ENCODE assay signal across 8 cellular contexts in genomic region chr20:46324960-46325703, GRCh38. TPM values are rescaled to one million over a fixed set of nuclear protein-coding genes. Genes with fewer than 3 reads are reported as not detected.
A peak's percentile ranks its signal among the peaks of the same experiment; 100 is the strongest.
DNase-seq lines count a peak whose midpoint lies in the region; ATAC-seq, FAIRE-seq and TF ChIP-seq lines count a peak whose summit lies in the region.

No MANE protein-coding gene starts in this region.

- peak; percentile 56 to 62 for DNase-seq in A549 (ENCODE audit: low read depth in 1 of 2, low spot score in 1 of 2)
- peak; percentile 34 for DNase-seq in EH (ENCODE audit: low read depth)
- peak; percentile 1 for DNase-seq in NCI-H748 treated with DMSO at 0.1 percent for 48 hours (lab: John Stamatoyannopoulos, UW)
- peak; percentile 34 for DNase-seq in fibroblast of mammary gland (ENCODE audit: low read depth)
- no peak for DNase-seq in esophagus squamous epithelium (lab: John Stamatoyannopoulos, UW)
- no peak for DNase-seq in Ammon's horn (ENCODE audit: low spot score)
- DNase-seq in GOT3 (lab: John Stamatoyannopoulos, UW): no peak
- no peak for DNase-seq in OCI-M2 (lab: John Stamatoyannopoulos, UW; ENCODE audit: unreplicated experiment)

- peak; percentile 85 to 95 for ATAC-seq in A549

- CTCF ChIA-PET in A549 (lab: Yijun Ruan, JAX): interaction anchor here (0.8 to 3.9 kb wide), 15 partner anchors 8 to 526 kb away, joined by 3 to 20 read pairs (median 3); partner anchors contain the start of gene CDH22

- H3K27ac ChIP-seq in A549: no peak overlapping the region
- no peak overlapping the region for H3K27ac ChIP-seq in esophagus squamous epithelium

- no peak for TF ChIP-seq EP300 in A549 (IDR thresholded peaks at IDR 0.05)

- H3K4me3 ChIP-seq in A549 (no peak overlapping the region), fibroblast of mammary gland (ENCODE audit: control insufficient read depth, low read depth, low read length) (no peak overlapping the region), esophagus squamous epithelium (no peak overlapping the region)

- H3K36me3 ChIP-seq in esophagus squamous epithelium: no peaks in the 10 kb centered on the region

- TF ChIP-seq RAD21 in A549 (conservative IDR thresholded peaks at IDR 0.05 in 1 of 2, IDR thresholded peaks at IDR 0.05 in 1 of 2): peak; percentile 38 to 50; a peak in 3 of 5 replicates

- TF ChIP-seq POLR2A in A549 (IDR thresholded peaks at IDR 0.05; ENCODE audit: low read length) (no peak), esophagus squamous epithelium (IDR thresholded peaks at IDR 0.05) (no peak)

- POLR2A ChIA-PET in A549 (lab: Yijun Ruan, JAX): no interaction called here

- H3K9me3 ChIP-seq in A549: no peaks in the 10 kb centered on the region
- no peaks in the 10 kb centered on the region for H3K9me3 ChIP-seq in esophagus squamous epithelium

- TF ChIP-seq CTCF in A549 (IDR thresholded peaks at IDR 0.05) (peak; percentile 43; the same call in 2 of the 3 replicates), fibroblast of mammary gland (conservative IDR thresholded peaks at IDR 0.05; ENCODE audit: control insufficient read depth, insufficient read depth, low read depth, low read length) (peak; percentile 49), esophagus squamous epithelium (IDR thresholded peaks at IDR 0.05) (peak in 3 of 6 experiments; percentile 18 to 49 (median 25))

- intact Hi-C loops in esophagus squamous epithelium (cut with DNase I): no loop called here

- no peak for FAIRE-seq in A549 (lab: Jason Lieb, UNC)

- H3K4me1 ChIP-seq in A549 (no peaks in the 10 kb centered on the region), esophagus squamous epithelium (peaks cover 0 to 24% (median 0%) of the 10 kb centered on the region in 3 donors)

- H3K4me2 ChIP-seq in A549: no peak overlapping the region

- peaks cover 0 to 95% (median 2%) of the 10 kb centered on the region in 4 donors for H3K27me3 ChIP-seq in esophagus squamous epithelium

- 13% methylated on average over 6 of the region's 6 CpGs for WGBS in A549 (ENCODE audit: missing lambda C conversion rate)
- 36 to 38% methylated on average over 6 of the region's 6 CpGs for WGBS in esophagus squamous epithelium, 2 donors

TF ChIP-seq in A549, 52 proteins besides CTCF, POLR2A, EP300 and RAD21:
- peak; percentile 52 for TF ChIP-seq SMC3 (IDR thresholded peaks at IDR 0.05)
- peak in 1 of 2 experiments; percentile 55; a peak in 1 of 4 replicates for TF ChIP-seq CEBPB (IDR thresholded peaks at IDR 0.05)
- no peak for TF ChIP-seq EHMT2 (IDR thresholded peaks at IDR 0.05; ENCODE audit: low read depth)

RNA-seq across cellular contexts. Expression of gene CDH22, which starts 16.8 kb away (rescaled TPM):
- polyA plus RNA-seq in A549 (2011; rRNA removed): not detected in 2 replicates
- polyA plus RNA-seq in A549 (2012; cell fraction: cytosol; rRNA removed): 0.01 TPM in 1 of 2 replicates, not detected in the other
- 0.01 and 0.04 TPM in 2 replicates for polyA plus RNA-seq in A549 (2012; cell fraction: nucleus; rRNA removed)
- 0.03 TPM in 1 of 3 replicates, not detected in the others for polyA plus RNA-seq in A549 (2017; fragmentation: RNase III; extraction: RNeasy Plus Mini Kit Qiagen cat#74134 plus additional on column Dnase treatment)
- polyA minus RNA-seq in A549 (2011; rRNA and poly(A)+ RNA removed): not detected in 2 replicates
- total RNA-seq in esophagus squamous epithelium: 1 to 10 TPM in 2 of 4 donors, under 1 TPM in 2; 0.11 to 2.3 (median 0.76) TPM

Comparison
In these comparisons a context has a peak if more than half of its experiments do, and no peak if none do; other contexts are left out.
1. DNase-seq: peak in A549 (2 of 2), EH (single experiment), NCI-H748 treated with DMSO at 0.1 percent for 48 hours (single experiment) and fibroblast of mammary gland (single experiment); none in esophagus squamous epithelium (single experiment), Ammon's horn (single experiment), GOT3 (single experiment) and OCI-M2 (single experiment).